ENCODE assay signal across 8 cellular contexts in the genomic region with DNA sequence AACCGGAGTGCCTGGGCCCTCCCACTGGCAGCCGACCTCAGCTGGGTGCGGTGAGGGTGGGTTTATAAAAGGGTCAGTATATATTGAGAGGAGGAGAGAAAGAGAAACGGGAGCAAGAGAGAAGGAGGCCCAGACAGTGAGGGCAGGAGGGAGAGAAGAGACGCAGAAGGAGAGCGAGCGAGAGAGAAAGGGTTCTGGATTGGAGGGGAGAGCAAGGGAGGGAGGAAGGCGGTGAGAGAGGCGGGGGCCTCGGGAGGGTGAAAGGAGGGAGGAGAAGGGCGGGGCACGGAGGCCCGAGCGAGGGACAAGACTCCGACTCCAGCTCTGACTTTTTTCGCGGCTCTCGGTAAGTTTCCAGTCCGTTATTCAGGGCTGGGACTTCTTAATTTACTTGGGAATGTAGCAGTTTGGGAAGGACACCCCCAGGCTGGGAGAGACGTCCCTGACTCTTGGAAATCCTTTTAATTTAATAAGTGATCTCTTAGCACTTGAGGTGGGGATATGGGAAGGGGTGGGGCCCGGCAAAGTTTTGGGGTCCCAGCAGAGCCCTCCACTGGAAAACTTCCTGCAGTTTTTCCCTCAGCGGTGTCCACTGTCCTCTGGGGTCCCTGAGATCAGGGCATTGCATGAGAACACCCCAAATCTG. TPM values are rescaled to one million over a fixed set of nuclear protein-coding genes. Genes with fewer than 3 reads are reported as not detected.
DNase-seq lines count a peak whose midpoint lies in the region; ATAC-seq and TF ChIP-seq lines count a peak whose summit lies in the region.

Gene EMP3 (plus strand): TSS at position 288 of the 646 bp plus-strand sequence. CDS start 1,293 bp downstream, outside the sequence.

- H3K9me3 ChIP-seq in GM23248 (ENCODE audit: low read depth) (no peaks in the 10 kb centered on the region), ovary (no peaks in the 10 kb centered on the region), tibial artery (no peaks in the 10 kb centered on the region)

- WGBS in GM23248 (ENCODE audit: low coverage in 1 of 2, low lambda C conversion rate in 2 of 2, missing lambda C conversion rate in 2 of 2), 2 experiments = 0 to 3% methylated on average over 12 to 22 of the region's 22 CpGs
- 0 to 1% (median 0%) methylated on average over 22 of the region's 22 CpGs for WGBS in ovary, 3 donors

- H3K36me3 ChIP-seq in GM23248 (ENCODE audit: low read depth) = peaks cover 11% of the 10 kb centered on the region; the same call in 1 of the 2 replicates
- H3K36me3 ChIP-seq in ovary = no peaks in the 10 kb centered on the region
- H3K36me3 ChIP-seq in tibial artery = peaks cover 0 to 10% (median 10%) of the 10 kb centered on the region in 3 donors

- H3K9ac ChIP-seq in GM23248 = peak within 1 kb of the TSS; percentile 93

- no peak for ATAC-seq in GM21786 (IDR thresholded peaks at IDR 0.05; ENCODE audit: unreplicated experiment)

- in situ Hi-C loops in GM23248 (cut with MboI) = no loop called here

- peaks cover 46% of the 10 kb centered on the region for H3K79me2 ChIP-seq in GM23248 (ENCODE audit: insufficient read depth)

- H3K4me3 ChIP-seq in GM23248 = peak within 1 kb of the TSS; percentile 78
- peak within 1 kb of the TSS; percentile 61 for H3K4me3 ChIP-seq in ovary
- peak within 1 kb of the TSS; percentile 58 to 59 for H3K4me3 ChIP-seq in tibial artery

- H3K27ac ChIP-seq in GM23248 (peak within 1 kb of the TSS; percentile 91), ovary (peak within 1 kb of the TSS; percentile 84 to 91), tibial artery (peak within 1 kb of the TSS; percentile 88 to 90)

- peak; percentile 73 for TF ChIP-seq POLR2A in ovary (IDR thresholded peaks at IDR 0.05)

- DNase-seq in A172 (ENCODE audit: low spot score) (peak; percentile 82), GM23248 (peak; percentile 97), SIG-M5 treated with dmso at 0.1 percent for 504 hours (lab: John Stamatoyannopoulos, UW; ENCODE audit: unreplicated experiment) (peak; percentile 89), foreskin melanocyte (peak; percentile 85), ovary (peak; percentile 87 to 91 (median 89)), tibial artery (peak; percentile 88 to 95)
- peak; percentile 94 for DNase-seq in activated effector memory CD4-positive, alpha-beta T cell treated with anti-CD3 and anti-CD28 coated beads, Interleukin-2, amount 50 U/mL, for 16 hours

- H3K4me1 ChIP-seq in GM23248 (ENCODE audit: insufficient read depth) = peaks cover 47% of the 10 kb centered on the region
- H3K4me1 ChIP-seq in ovary (ENCODE audit: insufficient read depth) = peaks cover 10% of the 10 kb centered on the region
- peaks cover 0 to 52% (median 38%) of the 10 kb centered on the region in 4 donors for H3K4me1 ChIP-seq in tibial artery

- H3K27me3 ChIP-seq in GM23248 (replicated peaks; ENCODE audit: insufficient read depth) (no peaks in the 10 kb centered on the region), ovary (no peaks in the 10 kb centered on the region), tibial artery (no peaks in the 10 kb centered on the region)

- H2AFZ ChIP-seq in GM23248 = peak within 1 kb of the TSS; percentile 81

- no peaks in the 10 kb centered on the region for H3K9me2 ChIP-seq in GM23248 (ENCODE audit: insufficient read depth)

- no peak for TF ChIP-seq EP300 in ovary (IDR thresholded peaks at IDR 0.05)

- TF ChIP-seq CTCF in ovary (IDR thresholded peaks at IDR 0.05) (no peak), tibial artery (IDR thresholded peaks at IDR 0.05) (no peak)

- peak within 1 kb of the TSS; percentile 90 for H3K4me2 ChIP-seq in GM23248 (ENCODE audit: unreplicated experiment)

- peaks cover 38% of the 10 kb centered on the region for H3F3A ChIP-seq in GM23248 (ENCODE audit: insufficient read depth)

- intact Hi-C loops in ovary (cut with DNase I) = loop anchor here in 2 of 4 donors (10.0 kb wide), 2 partner anchors 139 to 289 kb away; partner anchors contain the start of genes CYTH2 (in 1 of the 2), FAM83E (in 1 of the 2), RPL18 (in 1 of the 2) and SPHK2 (in 1 of the 2)
- intact Hi-C loops in tibial artery (cut with DNase I; ENCODE audit: low total_unique reads) = no loop called here

- H4K20me1 ChIP-seq in GM23248 (ENCODE audit: insufficient read depth) = no peaks in the 10 kb centered on the region

RNA-seq across cellular contexts. Expression of gene EMP3, which starts in this region (rescaled TPM):
- total RNA-seq in A172 (2014; rRNA removed; shearing (Covaris generic)) = 67.5 and 98.5 TPM in 2 replicates
- 165 and 196 TPM in 2 replicates for total RNA-seq in GM23248 (2014; rRNA removed; shearing (Covaris generic))
- polyA plus RNA-seq in GM23248 (2016; fragmentation: Nextera tagmentation; extraction: Ambion mirVana) (716 and 742 TPM in 2 replicates), ovary (100 to 1,000 TPM in 1 of 2 donors, 10 to 100 TPM in 1; 92.5 to 163 TPM)
- total RNA-seq in ovary = 100 to 1,000 TPM in 5 of 7 donors, 10 to 100 TPM in 2; 23.2 to 148 (median 120) TPM
